Comparison of ENCODE assay signal across 1 cellular context in genomic region chr16:85350146-85350728, GRCh38.
TF ChIP-seq lines count a peak whose summit lies in the region.

No MANE protein-coding gene starts in this region.

TF ChIP-seq in H1, 55 proteins besides CTCF, POLR2A, EP300 and RAD21:
- TF ChIP-seq SIN3A (conservative IDR thresholded peaks at IDR 0.05 in 1 of 2, IDR thresholded peaks at IDR 0.05 in 1 of 2; ENCODE audit: low read depth in 1 of 2, low read length in 2 of 2) (no peak), HDAC2 (IDR thresholded peaks at IDR 0.05; ENCODE audit: borderline replicate concordance in 1 of 2, low read depth in 2 of 2, low read length in 2 of 2) (no peak), YY1 (IDR thresholded peaks at IDR 0.05; ENCODE audit: low read depth, low read length) (no peak), POU5F1 (IDR thresholded peaks at IDR 0.05; ENCODE audit: low read depth, low read length) (no peak), GTF2F1 (IDR thresholded peaks at IDR 0.05; ENCODE audit: borderline replicate concordance, low read depth, low read length) (no peak), SIX5 (IDR thresholded peaks at IDR 0.05; ENCODE audit: low read depth, low read length) (no peak), ATF3 (IDR thresholded peaks at IDR 0.05; ENCODE audit: insufficient read depth, low read depth, low read length) (no peak), POLR2AphosphoS5 (IDR thresholded peaks at IDR 0.05; ENCODE audit: low read depth, low read length) (no peak), CHD7 (IDR thresholded peaks at IDR 0.05; ENCODE audit: insufficient replicate concordance, low read length) (no peak), USF2 (IDR thresholded peaks at IDR 0.05; ENCODE audit: low read length) (no peak)
